Comparison of ENCODE assay signal across 9 cellular contexts in genomic region chr12:46516933-46517578, GRCh38.
A peak's percentile ranks its signal among the peaks of the same experiment; 100 is the strongest.
DNase-seq lines count a peak whose midpoint lies in the region; ATAC-seq and TF ChIP-seq lines count a peak whose summit lies in the region.
"Had no signal": no experiment of that assay in that cellular context is flagged by ENCODE, and none has a peak within 500 bp of the region (broad histone marks: within the 10 kb centered on the region; RNA-seq: fewer than 3 reads in every experiment).

No MANE protein-coding gene starts in this region.

- H3K4me2 ChIP-seq in OCI-LY7 (ENCODE audit: low read length), result no peak overlapping the region
- H3K4me2 ChIP-seq: A549 had no signal

- H3K4me1 Mint-ChIP-seq in T-helper 17 cell, result peaks cover 23% of the 10 kb centered on the region
- H3K4me1 Mint-ChIP-seq in stimulated activated effector memory CD8-positive, alpha-beta T cell treated with anti-CD3 and anti-CD28 coated beads, Interleukin-12 subunit alpha, Interleukin-12 subunit beta, amount 100 ng/mL, for 72 hours, result peaks cover 35% of the 10 kb centered on the region

- peak; percentile 45 for DNase-seq in activated CD4-positive, alpha-beta T cell treated with anti-CD3 and anti-CD28 coated beads for 48 hours
- DNase-seq in activated CD4-positive, alpha-beta T cell treated with anti-CD3 and anti-CD28 coated beads, Interleukin-2, amount 50 U/mL, for 1 hour, result no peak
- DNase-seq in T-helper 17 cell (no peak), NCI-H1092 (lab: John Stamatoyannopoulos, UW) (no peak), AG08396 (ENCODE audit: low spot score) (no peak), OCI-LY7 (ENCODE audit: low spot score) (no peak)
- peak in 1 of 2 donors; percentile 58 for DNase-seq in stimulated activated effector memory CD8-positive, alpha-beta T cell treated with anti-CD3 and anti-CD28 coated beads, Interleukin-12 subunit alpha, Interleukin-12 subunit beta, amount 100 ng/mL, for 72 hours (ENCODE audit: low spot score in 2 of 2)

- POLR2A ChIA-PET in OCI-LY7 (lab: Charles Lee), result interaction anchor here (0.6 kb wide), 1 partner anchor 460 kb away, joined by 3 read pairs; no protein-coding TSS in a partner anchor

- no peaks in the 10 kb centered on the region for H3K9me3 Mint-ChIP-seq in stimulated activated effector memory CD8-positive, alpha-beta T cell treated with anti-CD3 and anti-CD28 coated beads, Interleukin-12 subunit alpha, Interleukin-12 subunit beta, amount 100 ng/mL, for 72 hours

- H3K27ac ChIP-seq in OCI-LY7 (ENCODE audit: low read depth, low read length, poor library complexity, severe bottlenecking), result no peak overlapping the region

- TF ChIP-seq CTCF in OCI-LY7 (conservative IDR thresholded peaks at IDR 0.05; ENCODE audit: low read length), result no peak

- H3K9me2 ChIP-seq in OCI-LY7 (ENCODE audit: insufficient read depth, low read length), result no peaks in the 10 kb centered on the region

- ATAC-seq in HG02798 (IDR thresholded peaks at IDR 0.05; ENCODE audit: poor library complexity, unreplicated experiment), result peak; percentile 96
- peak; percentile 55 for ATAC-seq in T-helper 17 cell
- peak; percentile 90 for ATAC-seq in stimulated activated effector memory CD8-positive, alpha-beta T cell treated with anti-CD3 and anti-CD28 coated beads, Interleukin-12 subunit alpha, Interleukin-12 subunit beta, amount 100 ng/mL, for 72 hours
- ATAC-seq: A549 had no signal

- BruUV-seq in OCI-LY7 (replicated peaks; lab: Mats Ljungman, UMichigan), result no TSS peak

- no peaks in the 10 kb centered on the region for H3K36me3 ChIP-seq in OCI-LY7 (ENCODE audit: insufficient read depth, low read length)

- H3K4me1 ChIP-seq in OCI-LY7 (ENCODE audit: insufficient read depth, low read length, poor library complexity, severe bottlenecking), result no peaks in the 10 kb centered on the region

- H3K79me2 ChIP-seq in OCI-LY7 (ENCODE audit: insufficient read depth, low read depth, low read length), result no peaks in the 10 kb centered on the region

- H2AFZ ChIP-seq in OCI-LY7 (ENCODE audit: low read length), result no peak overlapping the region

- intact Hi-C loops in OCI-LY7 (cut with micrococcal nuclease; ENCODE audit: unreplicated experiment), result no loop called here

- no peak overlapping the region for H3K4me3 ChIP-seq in OCI-LY7 (ENCODE audit: low read depth, low read length, poor library complexity, severe bottlenecking)
- H3K4me3 ChIP-seq: A549 had no signal

- H3K27me3 Mint-ChIP-seq in T-helper 17 cell, result no peaks in the 10 kb centered on the region

- no peaks in the 10 kb centered on the region for H4K20me1 ChIP-seq in OCI-LY7 (ENCODE audit: insufficient read depth, low read length)

- H3K27ac Mint-ChIP-seq in T-helper 17 cell, result peak overlapping the region; percentile 76
- peak overlapping the region; percentile 78 for H3K27ac Mint-ChIP-seq in stimulated activated effector memory CD8-positive, alpha-beta T cell treated with anti-CD3 and anti-CD28 coated beads, Interleukin-12 subunit alpha, Interleukin-12 subunit beta, amount 100 ng/mL, for 72 hours

- H3K4me3 Mint-ChIP-seq in T-helper 17 cell, result peak overlapping the region; percentile 43
- H3K4me3 Mint-ChIP-seq in stimulated activated effector memory CD8-positive, alpha-beta T cell treated with anti-CD3 and anti-CD28 coated beads, Interleukin-12 subunit alpha, Interleukin-12 subunit beta, amount 100 ng/mL, for 72 hours, result peak overlapping the region; percentile 23

- no peaks in the 10 kb centered on the region for H3K9me3 ChIP-seq in T-helper 17 cell (ENCODE audit: control insufficient read depth, low read length, poor library complexity, severe bottlenecking)
- H3K9me3 ChIP-seq in OCI-LY7 (ENCODE audit: low read length), result no peaks in the 10 kb centered on the region

- CTCF ChIA-PET in OCI-LY7 (lab: Charles Lee; ENCODE audit: unreplicated experiment), result no interaction called here

- peaks cover 4% of the 10 kb centered on the region for H3K36me3 Mint-ChIP-seq in T-helper 17 cell (ENCODE audit: low read depth)
- H3K36me3 Mint-ChIP-seq in stimulated activated effector memory CD8-positive, alpha-beta T cell treated with anti-CD3 and anti-CD28 coated beads, Interleukin-12 subunit alpha, Interleukin-12 subunit beta, amount 100 ng/mL, for 72 hours, result no peaks in the 10 kb centered on the region
